In the genomic region with DNA sequence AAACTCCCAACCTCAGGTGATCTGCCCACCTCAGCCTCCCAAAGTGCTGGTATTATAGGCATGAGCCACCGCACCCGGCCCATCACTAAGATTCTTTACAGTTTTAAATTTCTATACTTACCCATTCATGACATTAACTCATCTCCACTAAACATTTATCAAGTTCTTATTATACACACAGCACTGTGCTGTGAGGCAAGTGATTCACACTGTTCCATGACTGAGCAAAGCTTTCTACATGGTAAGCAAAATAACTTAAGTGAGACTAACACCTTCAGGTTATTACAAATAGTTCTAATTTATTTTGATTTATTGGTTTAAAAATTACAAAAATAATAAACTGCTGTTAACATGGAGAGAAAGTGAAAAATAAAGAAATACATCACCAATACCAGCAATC, we compare ENCODE assay signal across 22 cellular contexts. TPM values are rescaled to one million over a fixed set of nuclear protein-coding genes. Genes with fewer than 3 reads are reported as not detected.
"Had no signal": no experiment of that assay in that cellular context is flagged by ENCODE, and none has a peak within 500 bp of the region (broad histone marks: within the 10 kb centered on the region; RNA-seq: fewer than 3 reads in every experiment).

No MANE protein-coding gene starts in this region.

- H3K27ac ChIP-seq: HL-60, RWPE1 had no signal

- DNase-seq: KBM-7, NCI-H1092 treated with DMSO at 0.1 percent for 48 hours, NCI-H1436, NCI-H2029, NCI-H2081 treated with DMSO at 0.1 percent for 48 hours, NCI-H2171, NCI-H345, NCI-H524, NCI-H526 treated with DMSO at 0.1 percent for 48 hours, NCI-H748 treated with DMSO at 0.1 percent for 48 hours, PC-3, SHP77, SK-N-SH, SW 1271, T-cell had no signal

- H3K9me3 ChIP-seq: SK-N-SH had no signal

- H3K9ac ChIP-seq: SK-N-SH had no signal

- ATAC-seq: Panc1, PC-3, T-cell had no signal

- H3K4me2 ChIP-seq: SK-N-SH had no signal

RNA-seq across cellular contexts. Expression of a gene that starts 33.5 kb away (rescaled TPM):
- total RNA-seq: LHCN-M2, NCI-H460, OCI-LY7 had no signal
- polyA plus RNA-seq: IgD-negative memory B cell, SK-N-SH had no signal
